In the genomic region with DNA sequence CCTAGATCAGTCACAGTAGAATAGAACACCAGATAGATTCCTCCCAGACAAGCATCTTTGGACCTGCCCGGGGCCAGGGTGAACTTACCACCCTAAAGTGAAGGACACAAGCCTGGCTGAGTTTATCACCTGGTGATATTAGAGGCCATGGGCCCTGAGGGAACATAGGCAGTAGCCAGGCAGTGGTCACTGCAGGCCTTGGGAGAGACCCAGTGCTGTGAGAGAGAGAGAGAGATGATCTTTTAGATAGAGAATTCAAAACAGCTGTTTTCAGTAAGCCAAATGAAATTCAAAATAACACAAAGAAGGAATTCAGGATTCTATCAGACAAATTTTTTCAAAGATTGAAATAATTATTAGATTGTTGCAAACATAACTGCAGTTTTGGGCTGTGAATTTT, we compare ENCODE assay signal across 28 cellular contexts.
"Had no signal": no experiment of that assay in that cellular context is flagged by ENCODE, and none has a peak within 500 bp of the region (broad histone marks: within the 10 kb centered on the region; RNA-seq: fewer than 3 reads in every experiment).

No MANE protein-coding gene starts in this region.

- DNase-seq: colonic mucosa; cortex of kidney; dermis blood vessel endothelial cell; dorsolateral prefrontal cortex; effector CD4-positive, alpha-beta T cell; effector CD8-positive, alpha-beta T cell; effector memory CD4-positive, alpha-beta T cell; effector memory CD8-positive, alpha-beta T cell; endodermal cell; erythroblast; esophagus squamous epithelium; foreskin fibroblast; foreskin keratinocyte; foreskin melanocyte; gastrocnemius medialis; glutamatergic neuron; head of caudate nucleus; heart left ventricle; heart right ventricle had no signal

- ATAC-seq: effector memory CD8-positive, alpha-beta T cell; esophagus mucosa; foreskin keratinocyte; gastrocnemius medialis; gastroesophageal sphincter; heart left ventricle; heart right ventricle had no signal

- FAIRE-seq: colon, endometrium, endothelial cell of umbilical vein, frontal cortex had no signal

- H3K4me3 ChIP-seq: colonic mucosa, coronary artery, dorsolateral prefrontal cortex, esophagus muscularis mucosa, esophagus squamous epithelium, gastrocnemius medialis, gastroesophageal sphincter, heart left ventricle, heart right ventricle had no signal

- H3K4me1 ChIP-seq: colonic mucosa, esophagus muscularis mucosa, esophagus squamous epithelium, foreskin keratinocyte, gastrocnemius medialis, gastroesophageal sphincter, heart left ventricle, heart right ventricle had no signal

- H3K9me3 ChIP-seq: colonic mucosa, esophagus muscularis mucosa, esophagus squamous epithelium, gastrocnemius medialis, gastroesophageal sphincter, heart left ventricle had no signal

- H3K36me3 ChIP-seq: colonic mucosa, esophagus muscularis mucosa, esophagus squamous epithelium, gastrocnemius medialis, gastroesophageal sphincter, heart left ventricle, heart right ventricle had no signal

- H3K27me3 ChIP-seq: colonic mucosa, dorsolateral prefrontal cortex, esophagus muscularis mucosa, esophagus squamous epithelium, foreskin keratinocyte, gastrocnemius medialis, gastroesophageal sphincter, heart left ventricle, heart right ventricle had no signal

- H3K27ac ChIP-seq: colonic mucosa, coronary artery, dorsolateral prefrontal cortex, epithelial cell of prostate, esophagus muscularis mucosa, esophagus squamous epithelium, foreskin keratinocyte, gastrocnemius medialis, gastroesophageal sphincter, heart left ventricle, heart right ventricle had no signal
